21 cellular contexts compared by ENCODE assay signal in the genomic region with DNA sequence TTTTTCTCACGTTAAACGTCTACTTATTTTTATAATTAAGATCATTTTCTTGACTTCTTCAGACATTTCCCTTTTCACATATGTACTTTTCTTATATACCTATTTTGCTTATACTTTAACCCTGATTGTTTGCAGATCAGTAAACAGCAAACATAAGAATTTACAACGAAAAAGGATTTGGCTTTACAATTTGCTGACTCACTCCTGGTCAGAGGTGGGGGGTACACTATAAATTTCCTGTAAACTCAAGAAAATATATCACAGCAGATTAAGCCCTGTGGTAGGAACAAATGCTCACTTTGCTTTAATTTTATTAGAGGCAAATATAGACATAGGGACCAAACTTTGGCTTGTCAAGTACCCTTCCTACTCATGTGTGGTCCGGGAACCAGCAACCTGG.
A peak's percentile ranks its signal among the peaks of the same experiment; 100 is the strongest.
DNase-seq lines count a peak whose midpoint lies in the region; ATAC-seq and TF ChIP-seq lines count a peak whose summit lies in the region.
"Had no signal": no experiment of that assay in that cellular context is flagged by ENCODE, and none has a peak within 500 bp of the region (broad histone marks: within the 10 kb centered on the region; RNA-seq: fewer than 3 reads in every experiment).

No MANE protein-coding gene starts in this region.

- TF ChIP-seq POLR2A in IMR-90 (IDR thresholded peaks at IDR 0.05; ENCODE audit: low read depth, low read length): no peak

- no peak overlapping the region for H2AK9ac ChIP-seq in IMR-90 (replicated peaks; ENCODE audit: low read depth, low read length, poor library complexity)

- CTCF ChIA-PET in IMR-90 (lab: Yijun Ruan, JAX): no interaction called here

- no TSS peak for BruUV-seq in IMR-90 (replicated peaks; lab: Mats Ljungman, UMichigan)

- peak overlapping the region; percentile 97 for H3K27ac Mint-ChIP-seq in glutamatergic neuron (ENCODE audit: unreplicated experiment)
- peak overlapping the region; percentile 50 for H3K27ac Mint-ChIP-seq in stimulated activated memory B cell treated with anti-CD40 and anti-IgM and Interleukin-4, amounts not matched to agents 10 μg/mL and 1 μg/mL and 100 μg/mL, for 72 hours
- H3K27ac Mint-ChIP-seq: CD4-positive, alpha-beta T cell had no signal

- H3K36me3 ChIP-seq in right atrium auricular region: peaks cover 4% of the 10 kb centered on the region
- H3K36me3 ChIP-seq in IMR-90 (ENCODE audit: control insufficient read depth, insufficient read depth, low read length): no peaks in the 10 kb centered on the region
- H3K36me3 ChIP-seq in hepatocyte (replicated peaks; ENCODE audit: insufficient read depth, low read depth): no peaks in the 10 kb centered on the region
- H3K36me3 ChIP-seq: BE2C had no signal

- TF ChIP-seq CTCF in right atrium auricular region (IDR thresholded peaks at IDR 0.05) (no peak), IMR-90 (conservative IDR thresholded peaks at IDR 0.05; ENCODE audit: low read depth, low read length) (no peak), glutamatergic neuron (IDR thresholded peaks at IDR 0.05; ENCODE audit: partially characterized antibody, unreplicated experiment) (no peak), hepatocyte (IDR thresholded peaks at IDR 0.05; ENCODE audit: poor library complexity) (no peak)

- no peak overlapping the region for H4K5ac ChIP-seq in IMR-90 (ENCODE audit: low read depth, low read length)

- no peak overlapping the region for H3K14ac ChIP-seq in IMR-90 (replicated peaks; ENCODE audit: low read depth, low read length)

- peak overlapping the region; percentile 27 to 65 for H3K27ac ChIP-seq in right atrium auricular region
- H3K27ac ChIP-seq in IMR-90 (ENCODE audit: insufficient read depth, low read length): no peak overlapping the region
- no peak overlapping the region for H3K27ac ChIP-seq in hepatocyte

- ATAC-seq in Right ventricle myocardium inferior (no peak), IMR-90 (ENCODE audit: low read depth) (no peak), HG02870 (IDR thresholded peaks at IDR 0.05; ENCODE audit: unreplicated experiment) (no peak)
- no peak for ATAC-seq in stimulated activated memory B cell treated with anti-CD40 and anti-IgM and Interleukin-4, amounts not matched to agents 10 μg/mL and 1 μg/mL and 100 μg/mL, for 72 hours

- DNase-seq in right atrium auricular region (ENCODE audit: low spot score) (no peak), Right ventricle myocardium inferior (ENCODE audit: missing footprints) (no peak), IMR-90 (no peak), glutamatergic neuron (no peak), hepatocyte (ENCODE audit: low spot score) (no peak), NCI-H187 treated with DMSO at 0.1 percent for 48 hours (lab: John Stamatoyannopoulos, UW) (no peak)
- DNase-seq: BE2C; Caco-2; CD4-positive, alpha-beta T cell; DMS153; GDM1; Karpas-422; MM.1S; NCI-H1105; NCI-H2107; NCI-H510A; NK-92 treated with Interleukin-12 subunit alpha and Interleukin-12 subunit beta, amount 100 ng/mL, for 24 hours; SHP77 treated with DMSO at 0.1 percent for 48 hours; SK-N-SH had no signal

- intact Hi-C loops in Right ventricle myocardium inferior (cut with DNase I): no loop called here
- intact Hi-C loops in IMR-90 (cut with micrococcal nuclease): no loop called here

- no peak overlapping the region for H2BK5ac ChIP-seq in IMR-90 (ENCODE audit: low read depth, low read length, poor library complexity, severe bottlenecking)

- H3K56ac ChIP-seq in IMR-90 (ENCODE audit: extremely low read depth, insufficient read depth, low read length): no peak overlapping the region

- no peak overlapping the region for H4K91ac ChIP-seq in IMR-90 (ENCODE audit: insufficient read depth, low read depth, low read length)

- peaks cover 5% of the 10 kb centered on the region; the same call in 1 of the 2 replicates for H3K9me1 ChIP-seq in IMR-90 (ENCODE audit: insufficient read depth, low read length)

- H2AK5ac ChIP-seq in IMR-90 (ENCODE audit: low read depth, low read length): no peak overlapping the region

- in situ Hi-C loops in IMR-90 (cut with MboI; ENCODE audit: low sequenced_read_pairs): no loop called here

- H3K4ac ChIP-seq in IMR-90 (ENCODE audit: low read depth, low read length): no peak overlapping the region

- H2AFZ ChIP-seq in IMR-90 (replicated peaks; ENCODE audit: low read length, poor library complexity) (no peak overlapping the region), hepatocyte (no peak overlapping the region)

- no peak overlapping the region for H3K9ac ChIP-seq in IMR-90 (ENCODE audit: low read depth, low read length)
- H3K9ac ChIP-seq: SK-N-SH had no signal

- H3K9me3 ChIP-seq in right atrium auricular region (no peaks in the 10 kb centered on the region), IMR-90 (ENCODE audit: control insufficient read depth, insufficient read depth, low read length) (no peaks in the 10 kb centered on the region), hepatocyte (ENCODE audit: low read depth) (no peaks in the 10 kb centered on the region)
- H3K9me3 ChIP-seq: BE2C, Caco-2, SK-N-SH had no signal

- H4K20me1 ChIP-seq in IMR-90 (ENCODE audit: insufficient read depth, low read length) (no peaks in the 10 kb centered on the region), hepatocyte (ENCODE audit: insufficient read depth, poor library complexity, severe bottlenecking) (no peaks in the 10 kb centered on the region)

- no peak overlapping the region for H3K18ac ChIP-seq in IMR-90 (ENCODE audit: low read depth, low read length)

- POLR2A ChIA-PET in IMR-90 (lab: Charles Lee; ENCODE audit: unreplicated experiment): no interaction called here

- no peak overlapping the region for H3K23ac ChIP-seq in IMR-90 (ENCODE audit: low read depth, low read length)

- no peaks in the 10 kb centered on the region for H3K79me2 ChIP-seq in hepatocyte

- H3K4me1 ChIP-seq in right atrium auricular region (peaks cover 0 to 18% of the 10 kb centered on the region in 2 donors), IMR-90 (ENCODE audit: control insufficient read depth, insufficient read depth, low read length) (peaks cover 3% of the 10 kb centered on the region; the same call in 1 of the 2 replicates), hepatocyte (ENCODE audit: insufficient read depth) (peaks cover 8% of the 10 kb centered on the region)
- H3K4me1 ChIP-seq: BE2C, Caco-2 had no signal

- H3K4me3 ChIP-seq in right atrium auricular region (no peak overlapping the region), IMR-90 (ENCODE audit: insufficient read depth, low read depth, low read length) (no peak overlapping the region), hepatocyte (no peak overlapping the region)

- H3K27me3 Mint-ChIP-seq in glutamatergic neuron (ENCODE audit: unreplicated experiment): no peaks in the 10 kb centered on the region
- no peaks in the 10 kb centered on the region for H3K27me3 Mint-ChIP-seq in stimulated activated memory B cell treated with anti-CD40 and anti-IgM and Interleukin-4, amounts not matched to agents 10 μg/mL and 1 μg/mL and 100 μg/mL, for 72 hours
- H3K27me3 Mint-ChIP-seq: CD4-positive, alpha-beta T cell had no signal

- H3K4me3 Mint-ChIP-seq in glutamatergic neuron (ENCODE audit: unreplicated experiment): no peak overlapping the region
- H3K4me3 Mint-ChIP-seq in stimulated activated memory B cell treated with anti-CD40 and anti-IgM and Interleukin-4, amounts not matched to agents 10 μg/mL and 1 μg/mL and 100 μg/mL, for 72 hours: no peak overlapping the region
- H3K4me3 Mint-ChIP-seq: CD4-positive, alpha-beta T cell had no signal

- H2BK15ac ChIP-seq in IMR-90 (ENCODE audit: low read depth, low read length): no peak overlapping the region

- H2BK20ac ChIP-seq in IMR-90 (ENCODE audit: low read depth, low read length): no peak overlapping the region

- H3K9me3 Mint-ChIP-seq in glutamatergic neuron (ENCODE audit: unreplicated experiment): peaks cover 4% of the 10 kb centered on the region
- H3K9me3 Mint-ChIP-seq in stimulated activated memory B cell treated with anti-CD40 and anti-IgM and Interleukin-4, amounts not matched to agents 10 μg/mL and 1 μg/mL and 100 μg/mL, for 72 hours: no peaks in the 10 kb centered on the region
- H3K9me3 Mint-ChIP-seq: CD4-positive, alpha-beta T cell had no signal

- peaks cover 23% of the 10 kb centered on the region for H3K4me1 Mint-ChIP-seq in glutamatergic neuron (ENCODE audit: low read depth, unreplicated experiment)
- H3K4me1 Mint-ChIP-seq in stimulated activated memory B cell treated with anti-CD40 and anti-IgM and Interleukin-4, amounts not matched to agents 10 μg/mL and 1 μg/mL and 100 μg/mL, for 72 hours: no peaks in the 10 kb centered on the region

- H3K79me1 ChIP-seq in IMR-90 (ENCODE audit: low read depth in 1 of 2, low read length in 2 of 2): no peaks in the 10 kb centered on the region

- no peak for TF ChIP-seq RAD21 in IMR-90 (IDR thresholded peaks at IDR 0.05; ENCODE audit: low read length)

- WGBS in IMR-90 (ENCODE audit: extremely low coverage in 2 of 2, insufficient read length in 1 of 2), 2 experiments: no CpG with 5 or more reads among the region's 4 CpGs
- 79% methylated on average over 4 of the region's 4 CpGs for WGBS in hepatocyte (ENCODE audit: low lambda C conversion rate, missing lambda C conversion rate)

- H4K8ac ChIP-seq in IMR-90 (ENCODE audit: low read depth in 2 of 2, low read length in 2 of 2): no peak overlapping the region

- H2BK120ac ChIP-seq in IMR-90 (ENCODE audit: low read depth, low read length): no peak overlapping the region

- H3K27me3 ChIP-seq in right atrium auricular region (no peaks in the 10 kb centered on the region), IMR-90 (ENCODE audit: control insufficient read depth, insufficient read depth, low read length) (no peaks in the 10 kb centered on the region), hepatocyte (no peaks in the 10 kb centered on the region)
- H3K27me3 ChIP-seq: BE2C had no signal

- no peaks in the 10 kb centered on the region for H3K9me2 ChIP-seq in hepatocyte (replicated peaks; ENCODE audit: insufficient read depth)
- H3K9me2 ChIP-seq: SK-N-SH had no signal

- dilution Hi-C loops in IMR-90 (cut with HindIII; ENCODE audit: low sequenced_read_pairs, unreplicated experiment): no loop called here

- H3K36me3 Mint-ChIP-seq in glutamatergic neuron (ENCODE audit: unreplicated experiment): peaks cover 5% of the 10 kb centered on the region
- H3K36me3 Mint-ChIP-seq in stimulated activated memory B cell treated with anti-CD40 and anti-IgM and Interleukin-4, amounts not matched to agents 10 μg/mL and 1 μg/mL and 100 μg/mL, for 72 hours: peaks cover 62% of the 10 kb centered on the region

- H3K4me2 ChIP-seq in IMR-90 (ENCODE audit: low read depth, low read length) (no peak overlapping the region), hepatocyte (no peak overlapping the region)
- H3K4me2 ChIP-seq: SK-N-SH had no signal

TF ChIP-seq in IMR-90, 13 proteins besides CTCF, POLR2A, EP300 and RAD21:
- TF ChIP-seq NFE2L2 (IDR thresholded peaks at IDR 0.05; ENCODE audit: low read depth, low read length): peak; percentile 59
- TF ChIP-seq CHD1 (IDR thresholded peaks at IDR 0.05; ENCODE audit: low read depth, low read length): no peak

Comparison
In these comparisons a context has a peak if more than half of its experiments do, and no peak if none do; other contexts are left out.
1. H3K27ac ChIP-seq: peak in right atrium auricular region (2 of 2); none in IMR-90 (single experiment) and hepatocyte (single experiment).